In genomic region chr22:31162015-31162765, GRCh38 we compare ENCODE assay signal across 2 cellular contexts.
TF ChIP-seq lines count a peak whose summit lies in the region.

No MANE protein-coding gene starts in this region.

TF ChIP-seq in A549, 52 proteins besides CTCF, POLR2A, EP300 and RAD21:
- TF ChIP-seq RNF2 (IDR thresholded peaks at IDR 0.05; ENCODE audit: borderline replicate concordance, low read depth) (no peak), CHD2 (IDR thresholded peaks at IDR 0.05; ENCODE audit: low read length, partially characterized antibody) (no peak), HMGXB4 (CRISPR knock-in tag; IDR thresholded peaks at IDR 0.05; ENCODE audit: borderline replicate concordance) (no peak), EHMT2 (IDR thresholded peaks at IDR 0.05; ENCODE audit: low read depth) (no peak), POLR2AphosphoS2 (conservative IDR thresholded peaks at IDR 0.05; ENCODE audit: low read length) (no peak), HOXB5 (CRISPR knock-in tag; IDR thresholded peaks at IDR 0.05) (no peak), ATOH8 (CRISPR knock-in tag; IDR thresholded peaks at IDR 0.05; ENCODE audit: low read depth) (no peak), SREBF2 (IDR thresholded peaks at IDR 0.05) (no peak), TFCP2L1 (CRISPR knock-in tag; IDR thresholded peaks at IDR 0.05) (no peak), HOXA7 (CRISPR knock-in tag; IDR thresholded peaks at IDR 0.05) (no peak), REST (IDR thresholded peaks at IDR 0.05) (no peak), RFX5 (IDR thresholded peaks at IDR 0.05) (no peak), NR3C1 (IDR thresholded peaks at IDR 0.05) (no peak), HEYL (CRISPR knock-in tag; IDR thresholded peaks at IDR 0.05) (no peak), SMC3 (IDR thresholded peaks at IDR 0.05) (no peak)

TF ChIP-seq in IMR-90, 13 proteins besides CTCF, POLR2A, EP300 and RAD21:
- TF ChIP-seq ELK1 (IDR thresholded peaks at IDR 0.05; ENCODE audit: borderline replicate concordance, low read depth, low read length) (no peak), CHD1 (IDR thresholded peaks at IDR 0.05; ENCODE audit: low read depth, low read length) (no peak), NFE2L2 (IDR thresholded peaks at IDR 0.05; ENCODE audit: low read depth, low read length) (no peak), SMC3 (IDR thresholded peaks at IDR 0.05; ENCODE audit: low read depth, low read length) (no peak), RFX5 (IDR thresholded peaks at IDR 0.05; ENCODE audit: low read depth, low read length) (no peak), USF2 (IDR thresholded peaks at IDR 0.05; ENCODE audit: low read depth, low read length) (no peak), RCOR1 (IDR thresholded peaks at IDR 0.05; ENCODE audit: insufficient replicate concordance, low read length) (no peak), MXI1 (IDR thresholded peaks at IDR 0.05; ENCODE audit: borderline replicate concordance, low read depth, low read length) (no peak), BHLHE40 (IDR thresholded peaks at IDR 0.05; ENCODE audit: low read depth, low read length) (no peak), FOS (IDR thresholded peaks at IDR 0.05; ENCODE audit: low read depth, low read length) (no peak), MAFK (IDR thresholded peaks at IDR 0.05; ENCODE audit: low read depth, low read length) (no peak), CEBPB (IDR thresholded peaks at IDR 0.05; ENCODE audit: low read depth, low read length) (no peak), MAZ (IDR thresholded peaks at IDR 0.05; ENCODE audit: borderline replicate concordance, low read depth, low read length) (no peak)
